ENCODE assay signal across 28 cellular contexts in the genomic region with DNA sequence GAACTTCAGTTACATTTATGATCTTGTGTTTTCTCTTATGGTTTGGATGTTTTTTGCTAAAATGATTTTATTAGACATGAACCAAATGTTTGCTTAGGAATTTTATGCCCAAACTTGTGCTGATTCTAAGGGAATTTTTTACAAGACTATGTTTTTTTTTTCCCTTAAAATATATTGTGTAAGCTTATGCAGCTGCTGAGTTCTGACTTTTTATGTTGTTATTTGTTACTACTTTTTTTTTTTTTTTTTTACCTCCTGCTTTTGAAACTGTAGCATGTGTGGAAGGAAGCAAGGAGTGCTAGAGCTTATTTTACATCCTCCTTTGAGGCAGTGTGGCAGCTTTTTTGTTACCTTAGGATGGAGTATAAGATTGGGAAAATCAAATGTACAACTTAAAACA.
"Had no signal": no experiment of that assay in that cellular context is flagged by ENCODE, and none has a peak within 500 bp of the region (broad histone marks: within the 10 kb centered on the region; RNA-seq: fewer than 3 reads in every experiment).

No MANE protein-coding gene starts in this region.

- ATAC-seq: esophagus mucosa; heart right ventricle; left ventricle myocardium superior; lower lobe of right lung; psoas muscle; right cardiac atrium; stimulated activated memory B cell treated with anti-CD40 and anti-IgM and Interleukin-4, amounts not matched to agents 10 μg/mL and 1 μg/mL and 100 μg/mL, for 72 hours; stimulated activated naive CD8-positive, alpha-beta T cell treated with anti-CD3 and anti-CD28 coated beads, Interleukin-15, Interleukin-2, amounts not matched to agents 100 U/mL and 50 U/mL, for 24 hours; upper lobe of right lung had no signal

- H3K27ac ChIP-seq: epithelial cell of prostate, heart right ventricle, lower lobe of right lung, neural progenitor cell, psoas muscle, sigmoid colon, skin epidermis, spleen, tibial nerve, upper lobe of right lung, uterus had no signal

- H3K4me3 Mint-ChIP-seq: immature natural killer cell; naive B cell; nephron; neural progenitor cell; stimulated activated memory B cell treated with anti-CD40 and anti-IgM and Interleukin-4, amounts not matched to agents 10 μg/mL and 1 μg/mL and 100 μg/mL, for 72 hours had no signal

- H3K27me3 Mint-ChIP-seq: naive B cell; stimulated activated memory B cell treated with anti-CD40 and anti-IgM and Interleukin-4, amounts not matched to agents 10 μg/mL and 1 μg/mL and 100 μg/mL, for 72 hours had no signal

- H3K4me1 ChIP-seq: neural progenitor cell, psoas muscle, sigmoid colon, uterus had no signal

- H3K36me3 ChIP-seq: heart right ventricle, lower lobe of right lung, neural progenitor cell, sigmoid colon, spleen, thoracic aorta, tibial nerve, upper lobe of right lung, uterus had no signal

- H3K4me3 ChIP-seq: heart right ventricle, lower lobe of right lung, neural progenitor cell, psoas muscle, sigmoid colon, skin epidermis, spleen, thoracic aorta, tibial nerve, upper lobe of right lung, uterus had no signal

- H3K9me3 ChIP-seq: heart right ventricle, lower lobe of right lung, psoas muscle, sigmoid colon, spleen, thoracic aorta, tibial nerve, upper lobe of right lung, uterus had no signal

- H3K9me3 Mint-ChIP-seq: immature natural killer cell; naive B cell; nephron; neural progenitor cell; stimulated activated memory B cell treated with anti-CD40 and anti-IgM and Interleukin-4, amounts not matched to agents 10 μg/mL and 1 μg/mL and 100 μg/mL, for 72 hours had no signal

- H3K4me1 Mint-ChIP-seq: nephron, neural progenitor cell had no signal

- H2AFZ ChIP-seq: neural progenitor cell had no signal

- DNase-seq: cerebellar nuclear complex; cortex of kidney; foreskin melanocyte; glutamatergic neuron; heart right ventricle; hippocampal formation; immature natural killer cell; left ventricle myocardium superior; lower lobe of right lung; naive B cell; posterior cingulate gyrus; psoas muscle; right cardiac atrium; sigmoid colon; spleen; stimulated activated CD4-positive, alpha-beta T cell treated with anti-CD3 and anti-CD28 coated beads, Interleukin-4, amount 100 ng/mL, for 4 hours; stimulated activated naive CD8-positive, alpha-beta T cell treated with anti-CD3 and anti-CD28 coated beads, Interleukin-15, Interleukin-2, amounts not matched to agents 100 U/mL and 50 U/mL, for 24 hours; substantia nigra; upper lobe of right lung; uterus had no signal

- H3K27ac Mint-ChIP-seq: immature natural killer cell; nephron; neural progenitor cell; stimulated activated memory B cell treated with anti-CD40 and anti-IgM and Interleukin-4, amounts not matched to agents 10 μg/mL and 1 μg/mL and 100 μg/mL, for 72 hours had no signal

- H3K27me3 ChIP-seq: heart right ventricle, sigmoid colon, spleen, tibial nerve, upper lobe of right lung, uterus had no signal

- H3K9ac ChIP-seq: neural progenitor cell had no signal

- H3K36me3 Mint-ChIP-seq: immature natural killer cell; naive B cell; neural progenitor cell; stimulated activated memory B cell treated with anti-CD40 and anti-IgM and Interleukin-4, amounts not matched to agents 10 μg/mL and 1 μg/mL and 100 μg/mL, for 72 hours had no signal

- H3K4me2 ChIP-seq: neural progenitor cell had no signal
